In the genomic region with DNA sequence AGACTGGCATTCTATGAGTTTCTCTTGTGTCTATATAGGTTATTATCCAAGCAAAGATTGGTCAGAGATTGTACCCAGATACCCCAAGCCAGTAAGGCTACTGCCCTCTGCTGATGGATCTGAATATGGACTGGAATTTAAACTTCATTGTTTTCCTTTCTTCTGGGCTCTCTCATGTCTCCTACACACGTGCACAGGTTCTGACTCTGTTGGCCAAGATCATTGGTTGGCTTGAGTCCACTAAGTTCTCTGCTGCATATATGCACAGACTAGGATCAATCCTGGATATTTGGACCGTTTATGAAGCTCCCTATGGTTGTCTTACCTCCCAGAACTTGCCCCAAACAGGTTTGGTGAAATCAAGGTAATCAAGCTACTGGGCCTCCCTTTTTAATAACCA, we compare ENCODE assay signal across 8 cellular contexts.
DNase-seq lines count a peak whose midpoint lies in the region; ATAC-seq, FAIRE-seq and TF ChIP-seq lines count a peak whose summit lies in the region.

No MANE protein-coding gene starts in this region.

- H3K27ac Mint-ChIP-seq in activated naive CD8-positive, alpha-beta T cell treated with anti-CD3 and anti-CD28 coated beads for 36 hours, result no peak overlapping the region

- peaks cover 9% of the 10 kb centered on the region for H3K36me3 Mint-ChIP-seq in activated naive CD8-positive, alpha-beta T cell treated with anti-CD3 and anti-CD28 coated beads for 36 hours

- intact Hi-C loops in kidney (cut with DNase I), result no loop called here
- intact Hi-C loops in transverse colon (cut with DNase I; ENCODE audit: low total_unique reads), result loop anchor here (5.0 kb wide), 1 partner anchor 169 kb away; no protein-coding TSS in a partner anchor

- H3K27me3 Mint-ChIP-seq in activated naive CD8-positive, alpha-beta T cell treated with anti-CD3 and anti-CD28 coated beads for 36 hours, result no peaks in the 10 kb centered on the region

- WGBS in transverse colon (ENCODE audit: low coverage in 1 of 2), 2 donors, result 6 to 28% methylated on average over 2 of the region's 2 CpGs

- peak; percentile 64 for FAIRE-seq in kidney (lab: Jason Lieb, UNC)

- no peak overlapping the region for H3K9ac ChIP-seq in kidney (ENCODE audit: low read length in 2 of 2)

- H3K4me1 Mint-ChIP-seq in activated naive CD8-positive, alpha-beta T cell treated with anti-CD3 and anti-CD28 coated beads for 36 hours, result no peaks in the 10 kb centered on the region

- no peaks in the 10 kb centered on the region for H3K9me3 Mint-ChIP-seq in activated naive CD8-positive, alpha-beta T cell treated with anti-CD3 and anti-CD28 coated beads for 36 hours

- H3K27ac ChIP-seq in brain microvascular endothelial cell (no peak overlapping the region), kidney (ENCODE audit: low read depth in 2 of 2, low read length in 2 of 2) (no peak overlapping the region), transverse colon (no peak overlapping the region)

- no peaks in the 10 kb centered on the region for H3K9me3 ChIP-seq in HAP-1
- H3K9me3 ChIP-seq in kidney (ENCODE audit: control insufficient read depth in 1 of 2, low read length in 2 of 2), result no peaks in the 10 kb centered on the region
- H3K9me3 ChIP-seq in transverse colon, result no peaks in the 10 kb centered on the region

- no peak overlapping the region for H3K4me3 Mint-ChIP-seq in activated naive CD8-positive, alpha-beta T cell treated with anti-CD3 and anti-CD28 coated beads for 36 hours

- TF ChIP-seq CTCF in brain microvascular endothelial cell (IDR thresholded peaks at IDR 0.05; ENCODE audit: low read depth, low read length, missing control alignments) (peak; percentile 81), kidney (IDR thresholded peaks at IDR 0.05; ENCODE audit: borderline replicate concordance, extremely low read depth, insufficient read depth) (peak; percentile 69), transverse colon (IDR thresholded peaks at IDR 0.05) (peak; percentile 60 to 75 (median 65))

- no peaks in the 10 kb centered on the region for H3K4me1 ChIP-seq in HAP-1
- no peaks in the 10 kb centered on the region for H3K4me1 ChIP-seq in kidney (ENCODE audit: control insufficient read depth in 1 of 2, insufficient read depth in 1 of 2, low read depth in 1 of 2, low read length in 2 of 2)
- H3K4me1 ChIP-seq in transverse colon, result peaks cover 0 to 6% (median 2%) of the 10 kb centered on the region in 4 donors

- in situ Hi-C loops in HAP-1 (cut with MboI; ENCODE audit: low sequenced_read_pairs), result loop anchor here (10.0 kb wide), 1 partner anchor 172 kb away; no protein-coding TSS in a partner anchor
- in situ Hi-C loops in brain microvascular endothelial cell (cut with HindIII; ENCODE audit: low pct_ligation_motif_present, low sequenced_read_pairs), result loop anchor here (25.0 kb wide), 1 partner anchor 159 kb away; the partner anchor contains the start of gene ZFYVE9
- in situ Hi-C loops in transverse colon (cut with MboI; ENCODE audit: low pct_ligation_motif_present in 1 of 4, low pct_unique_long_range_greater_than_20kb in 1 of 4, low sequenced_read_pairs in 3 of 4), result loop anchor here in 2 of 4 donors (5.0 to 25.0 kb wide), 2 partner anchors 159 to 169 kb away; partner anchors contain the start of gene ZFYVE9 (in 1 of the 2)

- TF ChIP-seq POLR2A in transverse colon (IDR thresholded peaks at IDR 0.05), result no peak

- H3K27me3 ChIP-seq in HAP-1 (ENCODE audit: low read depth) (no peaks in the 10 kb centered on the region), brain microvascular endothelial cell (replicated peaks) (no peaks in the 10 kb centered on the region), transverse colon (no peaks in the 10 kb centered on the region)

- DNase-seq in D341Med (ENCODE audit: low spot score) (peak; percentile 62), HAP-1 (ENCODE audit: low spot score in 2 of 2) (peak; percentile 26 to 67), NCI-H526 (lab: John Stamatoyannopoulos, UW) (peak; percentile 41 to 76), brain microvascular endothelial cell (peak; percentile 46), kidney (no peak), transverse colon (no peak)
- DNase-seq in activated naive CD8-positive, alpha-beta T cell treated with anti-CD3 and anti-CD28 coated beads for 36 hours, result no peak

- ATAC-seq in HG02970 (IDR thresholded peaks at IDR 0.05; ENCODE audit: low FRiP score, unreplicated experiment), result no peak

- no peak for TF ChIP-seq EP300 in transverse colon (IDR thresholded peaks at IDR 0.05; ENCODE audit: low read depth)

- H3K36me3 ChIP-seq in HAP-1 (replicated peaks) (no peaks in the 10 kb centered on the region), brain microvascular endothelial cell (replicated peaks) (no peaks in the 10 kb centered on the region), kidney (ENCODE audit: control insufficient read depth in 1 of 2, insufficient read depth in 2 of 2, low read length in 2 of 2) (peaks cover 0 to 5% of the 10 kb centered on the region in 2 donors), transverse colon (no peaks in the 10 kb centered on the region)

- H3K4me3 ChIP-seq in HAP-1 (no peak overlapping the region), brain microvascular endothelial cell (ENCODE audit: low read depth, low read length) (no peak overlapping the region), kidney (ENCODE audit: low read length in 2 of 2) (no peak overlapping the region), transverse colon (no peak overlapping the region)

Comparison
In these comparisons a context has a peak if more than half of its experiments do, and no peak if none do; other contexts are left out.
1. DNase-seq: peak in D341Med (single experiment), HAP-1 (2 of 2), NCI-H526 (2 of 2) and brain microvascular endothelial cell (single experiment); none in kidney (single experiment), transverse colon (single experiment) and activated naive CD8-positive, alpha-beta T cell treated with anti-CD3 and anti-CD28 coated beads for 36 hours (single experiment).
2. Peak in every context shown above with its lines, with median percentiles within 50 percentile points of each other: CTCF ChIP-seq.